Comparison of ENCODE assay signal across 1 cellular context in the genomic region with DNA sequence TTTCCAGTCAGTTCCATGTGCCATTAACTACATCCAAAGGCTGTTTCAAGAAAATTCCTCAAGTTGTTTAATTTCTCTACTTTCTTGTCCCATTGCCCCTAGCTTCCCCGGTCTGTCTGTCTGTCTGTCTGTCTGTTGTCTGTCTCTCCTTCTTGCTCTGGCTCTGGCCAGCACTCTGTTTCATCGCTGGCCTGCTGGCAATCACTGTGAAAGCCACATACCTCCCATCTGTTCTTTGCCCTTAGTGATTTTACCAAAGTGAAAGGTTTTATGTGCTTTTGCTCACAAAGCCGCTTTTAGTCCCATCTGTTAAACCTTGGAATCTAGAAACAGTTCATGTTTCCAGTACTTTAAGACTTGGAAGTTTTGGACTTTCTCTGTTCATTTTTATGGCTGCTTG.
TF ChIP-seq lines count a peak whose summit lies in the region.

No MANE protein-coding gene starts in this region.

TF ChIP-seq in GM23338, 12 proteins besides CTCF, POLR2A, EP300 and RAD21 (continued from another document):
- TF ChIP-seq, protein P1, sequence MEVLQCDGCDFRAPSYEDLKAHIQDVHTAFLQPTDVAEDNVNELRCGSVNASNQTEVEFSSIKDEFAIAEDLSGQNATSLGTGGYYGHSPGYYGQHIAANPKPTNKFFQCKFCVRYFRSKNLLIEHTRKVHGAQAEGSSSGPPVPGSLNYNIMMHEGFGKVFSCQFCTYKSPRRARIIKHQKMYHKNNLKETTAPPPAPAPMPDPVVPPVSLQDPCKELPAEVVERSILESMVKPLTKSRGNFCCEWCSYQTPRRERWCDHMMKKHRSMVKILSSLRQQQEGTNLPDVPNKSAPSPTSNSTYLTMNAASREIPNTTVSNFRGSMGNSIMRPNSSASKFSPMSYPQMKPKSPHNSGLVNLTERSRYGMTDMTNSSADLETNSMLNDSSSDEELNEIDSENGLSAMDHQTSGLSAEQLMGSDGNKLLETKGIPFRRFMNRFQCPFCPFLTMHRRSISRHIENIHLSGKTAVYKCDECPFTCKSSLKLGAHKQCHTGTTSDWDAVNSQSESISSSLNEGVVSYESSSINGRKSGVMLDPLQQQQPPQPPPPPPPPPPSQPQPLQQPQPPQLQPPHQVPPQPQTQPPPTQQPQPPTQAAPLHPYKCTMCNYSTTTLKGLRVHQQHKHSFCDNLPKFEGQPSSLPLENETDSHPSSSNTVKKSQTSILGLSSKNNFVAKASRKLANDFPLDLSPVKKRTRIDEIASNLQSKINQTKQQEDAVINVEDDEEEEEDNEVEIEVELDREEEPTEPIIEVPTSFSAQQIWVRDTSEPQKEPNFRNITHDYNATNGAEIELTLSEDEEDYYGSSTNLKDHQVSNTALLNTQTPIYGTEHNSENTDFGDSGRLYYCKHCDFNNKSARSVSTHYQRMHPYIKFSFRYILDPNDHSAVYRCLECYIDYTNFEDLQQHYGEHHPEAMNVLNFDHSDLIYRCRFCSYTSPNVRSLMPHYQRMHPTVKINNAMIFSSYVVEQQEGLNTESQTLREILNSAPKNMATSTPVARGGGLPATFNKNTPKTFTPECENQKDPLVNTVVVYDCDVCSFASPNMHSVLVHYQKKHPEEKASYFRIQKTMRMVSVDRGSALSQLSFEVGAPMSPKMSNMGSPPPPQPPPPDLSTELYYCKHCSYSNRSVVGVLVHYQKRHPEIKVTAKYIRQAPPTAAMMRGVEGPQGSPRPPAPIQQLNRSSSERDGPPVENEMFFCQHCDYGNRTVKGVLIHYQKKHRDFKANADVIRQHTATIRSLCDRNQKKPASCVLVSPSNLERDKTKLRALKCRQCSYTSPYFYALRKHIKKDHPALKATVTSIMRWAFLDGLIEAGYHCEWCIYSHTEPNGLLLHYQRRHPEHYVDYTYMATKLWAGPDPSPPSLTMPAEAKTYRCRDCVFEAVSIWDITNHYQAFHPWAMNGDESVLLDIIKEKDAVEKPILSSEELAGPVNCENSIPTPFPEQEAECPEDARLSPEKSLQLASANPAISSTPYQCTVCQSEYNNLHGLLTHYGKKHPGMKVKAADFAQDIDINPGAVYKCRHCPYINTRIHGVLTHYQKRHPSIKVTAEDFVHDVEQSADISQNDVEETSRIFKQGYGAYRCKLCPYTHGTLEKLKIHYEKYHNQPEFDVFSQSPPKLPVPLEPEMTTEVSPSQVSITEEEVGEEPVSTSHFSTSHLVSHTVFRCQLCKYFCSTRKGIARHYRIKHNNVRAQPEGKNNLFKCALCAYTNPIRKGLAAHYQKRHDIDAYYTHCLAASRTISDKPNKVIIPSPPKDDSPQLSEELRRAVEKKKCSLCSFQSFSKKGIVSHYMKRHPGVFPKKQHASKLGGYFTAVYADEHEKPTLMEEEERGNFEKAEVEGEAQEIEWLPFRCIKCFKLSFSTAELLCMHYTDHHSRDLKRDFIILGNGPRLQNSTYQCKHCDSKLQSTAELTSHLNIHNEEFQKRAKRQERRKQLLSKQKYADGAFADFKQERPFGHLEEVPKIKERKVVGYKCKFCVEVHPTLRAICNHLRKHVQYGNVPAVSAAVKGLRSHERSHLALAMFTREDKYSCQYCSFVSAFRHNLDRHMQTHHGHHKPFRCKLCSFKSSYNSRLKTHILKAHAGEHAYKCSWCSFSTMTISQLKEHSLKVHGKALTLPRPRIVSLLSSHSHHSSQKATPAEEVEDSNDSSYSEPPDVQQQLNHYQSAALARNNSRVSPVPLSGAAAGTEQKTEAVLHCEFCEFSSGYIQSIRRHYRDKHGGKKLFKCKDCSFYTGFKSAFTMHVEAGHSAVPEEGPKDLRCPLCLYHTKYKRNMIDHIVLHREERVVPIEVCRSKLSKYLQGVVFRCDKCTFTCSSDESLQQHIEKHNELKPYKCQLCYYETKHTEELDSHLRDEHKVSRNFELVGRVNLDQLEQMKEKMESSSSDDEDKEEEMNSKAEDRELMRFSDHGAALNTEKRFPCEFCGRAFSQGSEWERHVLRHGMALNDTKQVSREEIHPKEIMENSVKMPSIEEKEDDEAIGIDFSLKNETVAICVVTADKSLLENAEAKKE (CRISPR knock-in tag; IDR thresholded peaks at IDR 0.05): no peak
- TF ChIP-seq, protein P2, sequence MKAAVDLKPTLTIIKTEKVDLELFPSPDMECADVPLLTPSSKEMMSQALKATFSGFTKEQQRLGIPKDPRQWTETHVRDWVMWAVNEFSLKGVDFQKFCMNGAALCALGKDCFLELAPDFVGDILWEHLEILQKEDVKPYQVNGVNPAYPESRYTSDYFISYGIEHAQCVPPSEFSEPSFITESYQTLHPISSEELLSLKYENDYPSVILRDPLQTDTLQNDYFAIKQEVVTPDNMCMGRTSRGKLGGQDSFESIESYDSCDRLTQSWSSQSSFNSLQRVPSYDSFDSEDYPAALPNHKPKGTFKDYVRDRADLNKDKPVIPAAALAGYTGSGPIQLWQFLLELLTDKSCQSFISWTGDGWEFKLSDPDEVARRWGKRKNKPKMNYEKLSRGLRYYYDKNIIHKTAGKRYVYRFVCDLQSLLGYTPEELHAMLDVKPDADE (IDR thresholded peaks at IDR 0.05): no peak
- TF ChIP-seq CREB1 (CRISPR knock-in tag; IDR thresholded peaks at IDR 0.05; ENCODE audit: low read depth) (no peak), POLR2AphosphoS5 (IDR thresholded peaks at IDR 0.05; ENCODE audit: low read depth) (no peak), STAT1 (IDR thresholded peaks at IDR 0.05; ENCODE audit: unreplicated experiment) (no peak), ZNF114 (CRISPR knock-in tag; IDR thresholded peaks at IDR 0.05) (no peak), EZH2phosphoT487 (IDR thresholded peaks at IDR 0.05; ENCODE audit: unreplicated experiment) (no peak)
TF ChIP-seq in GM23338: peak in this region for 0.
